Comparison of ENCODE assay signal across 14 cellular contexts in the genomic region with DNA sequence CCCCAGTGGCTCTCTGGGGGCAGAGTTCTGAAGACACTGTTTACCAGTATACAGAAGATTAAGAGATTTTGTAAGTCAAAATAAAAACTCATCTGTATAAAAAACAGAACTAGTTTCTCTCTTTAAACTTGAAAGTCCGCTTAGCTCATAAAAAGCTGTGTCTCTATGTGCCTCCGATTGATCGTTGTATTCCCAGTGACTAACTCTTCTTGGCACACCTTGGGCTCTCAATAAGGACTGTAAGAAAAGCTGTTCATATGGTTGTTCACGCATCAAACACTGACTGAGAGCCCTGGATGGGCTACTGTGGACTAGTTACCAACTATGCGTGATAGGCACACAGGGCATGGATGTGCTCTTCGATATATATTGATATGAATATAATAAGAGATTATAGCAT.
DNase-seq lines count a peak whose midpoint lies in the region; ATAC-seq, FAIRE-seq and TF ChIP-seq lines count a peak whose summit lies in the region.
"Had no signal": no experiment of that assay in that cellular context is flagged by ENCODE, and none has a peak within 500 bp of the region (broad histone marks: within the 10 kb centered on the region; RNA-seq: fewer than 3 reads in every experiment).

No MANE protein-coding gene starts in this region.

- H3K27ac Mint-ChIP-seq in nephron progenitor cell: peak overlapping the region; percentile 83
- no peak overlapping the region for H3K27ac Mint-ChIP-seq in activated T-helper 2 cell treated with anti-CD3 and anti-CD28 coated beads, Interferon-gamma antibody, Interleukin-2, Interleukin-4, amounts not matched to agents 10 μg/mL and 5 μg/mL and 100 μg/mL, durations not matched to agents 14 hours and 24 hours and 36 hours
- H3K27ac Mint-ChIP-seq in naive thymus-derived CD8-positive, alpha-beta T cell: no peak overlapping the region

- dilution Hi-C loops in endothelial cell of umbilical vein (cut with MboI; ENCODE audit: extremely low pct_ligation_motif_present, low sequenced_read_pairs): no loop called here

- H3K36me3 ChIP-seq in ES-I3 (ENCODE audit: insufficient read depth, low read length) (no peaks in the 10 kb centered on the region; the same call in 1 of the 2 replicates), endothelial cell of umbilical vein (ENCODE audit: control insufficient read depth in 2 of 2, extremely low read depth in 1 of 2, insufficient read depth in 2 of 2, low read length in 2 of 2) (no peaks in the 10 kb centered on the region)
- H3K36me3 ChIP-seq: right lobe of liver had no signal

- no peak overlapping the region for H3K4me3 Mint-ChIP-seq in nephron progenitor cell
- no peak overlapping the region for H3K4me3 Mint-ChIP-seq in activated T-helper 2 cell treated with anti-CD3 and anti-CD28 coated beads, Interferon-gamma antibody, Interleukin-2, Interleukin-4, amounts not matched to agents 10 μg/mL and 5 μg/mL and 100 μg/mL, durations not matched to agents 14 hours and 24 hours and 36 hours (ENCODE audit: low read depth)
- no peak overlapping the region for H3K4me3 Mint-ChIP-seq in naive thymus-derived CD8-positive, alpha-beta T cell

- DNase-seq in RCC 7860 (ENCODE audit: low spot score) (peak; percentile 51), endothelial cell of umbilical vein (ENCODE audit: low read depth, low spot score) (no peak), nephron progenitor cell (no peak), NCI-H1092 (lab: John Stamatoyannopoulos, UW) (no peak), putamen (ENCODE audit: low spot score) (no peak)
- DNase-seq in activated T-helper 2 cell treated with anti-CD3 and anti-CD28 coated beads, Interferon-gamma antibody, Interleukin-2, Interleukin-4, amounts not matched to agents 10 μg/mL and 5 μg/mL and 100 μg/mL, durations not matched to agents 14 hours and 24 hours and 36 hours (ENCODE audit: low spot score): no peak
- DNase-seq in naive thymus-derived CD8-positive, alpha-beta T cell: no peak
- DNase-seq: activated effector memory CD4-positive, alpha-beta T cell treated with anti-CD3 and anti-CD28 coated beads, Interleukin-2, amount 50 U/mL, for 16 hours; anterior cingulate cortex; dorsolateral prefrontal cortex; NCI-H1436; right lobe of liver had no signal

- intact Hi-C loops in endothelial cell of umbilical vein (cut with micrococcal nuclease): loop anchor here (1.0 kb wide), 1 partner anchor 9 kb away; no protein-coding TSS in a partner anchor
- intact Hi-C loops in activated T-helper 2 cell treated with anti-CD3 and anti-CD28 coated beads, Interferon-gamma antibody, Interleukin-2, Interleukin-4, amounts not matched to agents 10 μg/mL and 5 μg/mL and 100 μg/mL, durations not matched to agents 14 hours and 24 hours and 36 hours (cut with micrococcal nuclease): no loop called here

- H3K4me2 ChIP-seq in endothelial cell of umbilical vein (ENCODE audit: insufficient read depth, low read length): no peak overlapping the region
- H3K4me2 ChIP-seq: KMS-11 had no signal

- POLR2A ChIA-PET in endothelial cell of umbilical vein (lab: Charles Lee): interaction anchor here (0.6 kb wide), 1 partner anchor 42 kb away, joined by 4 read pairs; no protein-coding TSS in a partner anchor
- POLR2A ChIA-PET in naive thymus-derived CD8-positive, alpha-beta T cell (lab: Charles Lee): no interaction called here

- H3K4me1 Mint-ChIP-seq in nephron progenitor cell: peaks cover 46% of the 10 kb centered on the region
- no peaks in the 10 kb centered on the region for H3K4me1 Mint-ChIP-seq in activated T-helper 2 cell treated with anti-CD3 and anti-CD28 coated beads, Interferon-gamma antibody, Interleukin-2, Interleukin-4, amounts not matched to agents 10 μg/mL and 5 μg/mL and 100 μg/mL, durations not matched to agents 14 hours and 24 hours and 36 hours (ENCODE audit: low read depth)
- H3K4me1 Mint-ChIP-seq in naive thymus-derived CD8-positive, alpha-beta T cell: no peaks in the 10 kb centered on the region

- no peaks in the 10 kb centered on the region for H3K79me2 ChIP-seq in endothelial cell of umbilical vein (ENCODE audit: control insufficient read depth, insufficient read depth, low read length)

- H3K9me3 Mint-ChIP-seq in nephron progenitor cell: no peaks in the 10 kb centered on the region
- no peaks in the 10 kb centered on the region for H3K9me3 Mint-ChIP-seq in activated T-helper 2 cell treated with anti-CD3 and anti-CD28 coated beads, Interferon-gamma antibody, Interleukin-2, Interleukin-4, amounts not matched to agents 10 μg/mL and 5 μg/mL and 100 μg/mL, durations not matched to agents 14 hours and 24 hours and 36 hours
- no peaks in the 10 kb centered on the region for H3K9me3 Mint-ChIP-seq in naive thymus-derived CD8-positive, alpha-beta T cell

- no peaks in the 10 kb centered on the region for H4K20me1 ChIP-seq in endothelial cell of umbilical vein (replicated peaks; ENCODE audit: control insufficient read depth, extremely low read depth, insufficient read depth, low read length)

- H3K9me3 ChIP-seq in ES-I3 (ENCODE audit: control insufficient read depth, insufficient read depth, low read length) (no peaks in the 10 kb centered on the region), endothelial cell of umbilical vein (replicated peaks; ENCODE audit: control insufficient read depth, insufficient read depth, low read length) (no peaks in the 10 kb centered on the region)
- H3K9me3 ChIP-seq: right lobe of liver had no signal

- no peak for TF ChIP-seq POLR2A in endothelial cell of umbilical vein (IDR thresholded peaks at IDR 0.05; ENCODE audit: low read depth, low read length)

- BruUV-seq in endothelial cell of umbilical vein (replicated peaks; lab: Mats Ljungman, UMichigan): TSS peak; percentile 54

- TF ChIP-seq CTCF in endothelial cell of umbilical vein (IDR thresholded peaks at IDR 0.05; ENCODE audit: extremely low read depth in 1 of 2, insufficient read depth in 1 of 2, low read depth in 1 of 2, low read length in 2 of 2): no peak
- no peak for TF ChIP-seq CTCF in nephron progenitor cell (IDR thresholded peaks at IDR 0.05)

- H3K9ac ChIP-seq in ES-I3 (ENCODE audit: low read depth, low read length) (peak overlapping the region; percentile 17; the same call in 1 of the 2 replicates), endothelial cell of umbilical vein (replicated peaks; ENCODE audit: extremely low read depth, insufficient read depth, low read length) (no peak overlapping the region)
- H3K9ac ChIP-seq: KMS-11 had no signal

- FAIRE-seq in RCC 7860 (lab: Jason Lieb, UNC): no peak
- FAIRE-seq in endothelial cell of umbilical vein (lab: Jason Lieb, UNC): no peak

- H3K27me3 ChIP-seq in endothelial cell of umbilical vein (ENCODE audit: control insufficient read depth in 2 of 2, insufficient read depth in 2 of 2, low read length in 2 of 2): no peaks in the 10 kb centered on the region
- H3K27me3 ChIP-seq: dorsolateral prefrontal cortex, right lobe of liver had no signal

- CTCF ChIA-PET in endothelial cell of umbilical vein (lab: Charles Lee): interaction anchor here (0.7 to 2.4 kb wide), 15 partner anchors 10 to 413 kb away, joined by 3 to 12 read pairs (median 4); a partner anchor contains a TSS

- no peaks in the 10 kb centered on the region for H3K9me1 ChIP-seq in endothelial cell of umbilical vein (replicated peaks; ENCODE audit: control insufficient read depth, extremely low read depth, insufficient read depth, low read length)

- H3K27me3 Mint-ChIP-seq in nephron progenitor cell (ENCODE audit: low read depth, poor library complexity): no peaks in the 10 kb centered on the region
- peaks cover 34% of the 10 kb centered on the region for H3K27me3 Mint-ChIP-seq in activated T-helper 2 cell treated with anti-CD3 and anti-CD28 coated beads, Interferon-gamma antibody, Interleukin-2, Interleukin-4, amounts not matched to agents 10 μg/mL and 5 μg/mL and 100 μg/mL, durations not matched to agents 14 hours and 24 hours and 36 hours (ENCODE audit: low read depth)
- peaks cover 4 to 29% (median 7%) of the 10 kb centered on the region in 5 donors for H3K27me3 Mint-ChIP-seq in naive thymus-derived CD8-positive, alpha-beta T cell

- H3K4me1 ChIP-seq in ES-I3 (ENCODE audit: insufficient read depth, low read length) (peaks cover 57% of the 10 kb centered on the region), endothelial cell of umbilical vein (ENCODE audit: control insufficient read depth, extremely low read depth, insufficient read depth, low read length) (peaks cover 25% of the 10 kb centered on the region)
- H3K4me1 ChIP-seq: right lobe of liver had no signal

- H2AFZ ChIP-seq in endothelial cell of umbilical vein (ENCODE audit: low read depth, low read length): peak overlapping the region; percentile 72

- ATAC-seq in naive thymus-derived CD8-positive, alpha-beta T cell: no peak

- no peak overlapping the region for H3K27ac ChIP-seq in endothelial cell of umbilical vein (ENCODE audit: insufficient read depth, low read depth, low read length)
- H3K27ac ChIP-seq: dorsolateral prefrontal cortex, KMS-11, right lobe of liver had no signal

- no peaks in the 10 kb centered on the region for H3K36me3 Mint-ChIP-seq in nephron progenitor cell (ENCODE audit: low read depth)
- H3K36me3 Mint-ChIP-seq in activated T-helper 2 cell treated with anti-CD3 and anti-CD28 coated beads, Interferon-gamma antibody, Interleukin-2, Interleukin-4, amounts not matched to agents 10 μg/mL and 5 μg/mL and 100 μg/mL, durations not matched to agents 14 hours and 24 hours and 36 hours (ENCODE audit: low read depth): no peaks in the 10 kb centered on the region
- H3K36me3 Mint-ChIP-seq in naive thymus-derived CD8-positive, alpha-beta T cell: no peaks in the 10 kb centered on the region

- H3K4me3 ChIP-seq in endothelial cell of umbilical vein (replicated peaks in 1 of 3; ENCODE audit: insufficient read depth in 1 of 3, low read depth in 1 of 3, low read length in 3 of 3): no peak overlapping the region
- H3K4me3 ChIP-seq: dorsolateral prefrontal cortex, right lobe of liver had no signal

TF ChIP-seq in endothelial cell of umbilical vein, 7 proteins besides CTCF, POLR2A, EP300 and RAD21:
- TF ChIP-seq, protein P1, sequence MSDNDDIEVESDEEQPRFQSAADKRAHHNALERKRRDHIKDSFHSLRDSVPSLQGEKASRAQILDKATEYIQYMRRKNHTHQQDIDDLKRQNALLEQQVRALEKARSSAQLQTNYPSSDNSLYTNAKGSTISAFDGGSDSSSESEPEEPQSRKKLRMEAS (IDR thresholded peaks at IDR 0.05; ENCODE audit: insufficient read depth, insufficient read length): no peak
- no peak for TF ChIP-seq POLR2AphosphoS5 (IDR thresholded peaks at IDR 0.05; ENCODE audit: insufficient read depth, low read depth, low read length)
- no peak for TF ChIP-seq MYC (IDR thresholded peaks at IDR 0.05; ENCODE audit: low read depth, low read length)
- no peak for TF ChIP-seq GATA2 (IDR thresholded peaks at IDR 0.05; ENCODE audit: insufficient read depth, insufficient read length, low read depth, low read length)
- TF ChIP-seq FOS (IDR thresholded peaks at IDR 0.05; ENCODE audit: borderline replicate concordance, insufficient read depth, low read length): no peak
- no peak for TF ChIP-seq EZH2 (IDR thresholded peaks at IDR 0.05; ENCODE audit: borderline replicate concordance, low read depth, low read length, severe bottlenecking)
- no peak for TF ChIP-seq JUN (IDR thresholded peaks at IDR 0.05; ENCODE audit: borderline replicate concordance, insufficient read depth, insufficient read length, low read depth)
TF ChIP-seq in endothelial cell of umbilical vein: peak in this region for 0.
